10 cellular contexts compared by ENCODE assay signal in genomic region chr7:105354383-105354782, GRCh38. TPM values are rescaled to one million over a fixed set of nuclear protein-coding genes. Genes with fewer than 3 reads are reported as not detected.
DNase-seq lines count a peak whose midpoint lies in the region; ATAC-seq and TF ChIP-seq lines count a peak whose summit lies in the region.
"Had no signal": no experiment of that assay in that cellular context is flagged by ENCODE, and none has a peak within 500 bp of the region (broad histone marks: within the 10 kb centered on the region; RNA-seq: fewer than 3 reads in every experiment).

No MANE protein-coding gene starts in this region.

- H3K27me3 ChIP-seq in CD8-positive, alpha-beta memory T cell (ENCODE audit: insufficient read depth, low read length, poor library complexity, severe bottlenecking): no peaks in the 10 kb centered on the region
- H3K27me3 ChIP-seq in osteoblast (ENCODE audit: insufficient read depth, low read length): no peaks in the 10 kb centered on the region

- POLR2A ChIA-PET in CD8-positive, alpha-beta memory T cell (lab: Charles Lee): interaction anchor here (1.0 kb wide), 1 partner anchor 34 kb away, joined by 3 read pairs; the partner anchor contains the start of gene SRPK2

- H3K79me2 ChIP-seq in osteoblast (ENCODE audit: insufficient read depth, low read length): peaks cover 81% of the 10 kb centered on the region

- no peak for ATAC-seq in central memory CD8-positive, alpha-beta T cell (replicated peaks; ENCODE audit: extremely low read depth, poor library complexity, severe bottlenecking)
- ATAC-seq in HG02798 (IDR thresholded peaks at IDR 0.05; ENCODE audit: poor library complexity, unreplicated experiment) (no peak), HG03097 (IDR thresholded peaks at IDR 0.05; ENCODE audit: low FRiP score, unreplicated experiment) (no peak), GM18502 (IDR thresholded peaks at IDR 0.05; ENCODE audit: poor library complexity, unreplicated experiment) (no peak)

- H3K9me3 ChIP-seq in CD8-positive, alpha-beta memory T cell (ENCODE audit: low read length): no peaks in the 10 kb centered on the region
- H3K9me3 ChIP-seq in osteoblast (ENCODE audit: low read depth, low read length): no peaks in the 10 kb centered on the region

- H3K4me2 ChIP-seq in osteoblast (ENCODE audit: insufficient read depth, low read length): no peak overlapping the region

- H3K27me3 Mint-ChIP-seq in CD8-positive, alpha-beta memory T cell: no peaks in the 10 kb centered on the region
- H3K27me3 Mint-ChIP-seq in central memory CD8-positive, alpha-beta T cell: no peaks in the 10 kb centered on the region

- peaks cover 63% of the 10 kb centered on the region for H3K4me1 ChIP-seq in CD8-positive, alpha-beta memory T cell (ENCODE audit: insufficient read depth, low read length)
- H3K4me1 ChIP-seq in osteoblast (ENCODE audit: insufficient read depth, low read length): peaks cover 33% of the 10 kb centered on the region

- H3K9me3 Mint-ChIP-seq in CD8-positive, alpha-beta memory T cell: no peaks in the 10 kb centered on the region
- H3K9me3 Mint-ChIP-seq in central memory CD8-positive, alpha-beta T cell: no peaks in the 10 kb centered on the region

- CTCF ChIA-PET in CD8-positive, alpha-beta memory T cell (lab: Charles Lee): no interaction called here

- peak overlapping the region in 6 of 7 donors; percentile 61 to 84 (median 75) for H3K4me3 Mint-ChIP-seq in CD8-positive, alpha-beta memory T cell
- peak overlapping the region; percentile 66 for H3K4me3 Mint-ChIP-seq in central memory CD8-positive, alpha-beta T cell

- H3K27ac Mint-ChIP-seq in CD8-positive, alpha-beta memory T cell: peak overlapping the region; percentile 72 to 96 (median 92)
- peak overlapping the region; percentile 88 for H3K27ac Mint-ChIP-seq in central memory CD8-positive, alpha-beta T cell (ENCODE audit: low read depth)

- H3K36me3 Mint-ChIP-seq in CD8-positive, alpha-beta memory T cell: no peaks in the 10 kb centered on the region
- no peaks in the 10 kb centered on the region for H3K36me3 Mint-ChIP-seq in central memory CD8-positive, alpha-beta T cell (ENCODE audit: insufficient read depth)

- TF ChIP-seq CTCF in osteoblast (IDR thresholded peaks at IDR 0.05; ENCODE audit: extremely low read depth, low read depth, low read length): no peak

- H3K4me3 ChIP-seq in CD8-positive, alpha-beta memory T cell (ENCODE audit: low read length): no peak overlapping the region
- no peak overlapping the region for H3K4me3 ChIP-seq in osteoblast (ENCODE audit: insufficient read depth, low read length)

- H3K4me1 Mint-ChIP-seq in CD8-positive, alpha-beta memory T cell: peaks cover 54 to 76% (median 76%) of the 10 kb centered on the region in 3 donors
- peaks cover 63% of the 10 kb centered on the region for H3K4me1 Mint-ChIP-seq in central memory CD8-positive, alpha-beta T cell

- peaks cover 45% of the 10 kb centered on the region for H4K20me1 ChIP-seq in osteoblast (ENCODE audit: insufficient read depth, low read length)

- peak overlapping the region; percentile 30 for H3K27ac ChIP-seq in CD8-positive, alpha-beta memory T cell (ENCODE audit: low read depth, low read length)
- H3K27ac ChIP-seq in osteoblast (ENCODE audit: low read depth, low read length): peak overlapping the region; percentile 80

- no peak overlapping the region for H2AFZ ChIP-seq in osteoblast (ENCODE audit: low read length)

- no peak for DNase-seq in CD8-positive, alpha-beta memory T cell
- DNase-seq in NCI-H2107 (lab: John Stamatoyannopoulos, UW) (peak; percentile 12), osteoblast (ENCODE audit: insufficient read length, low spot score, missing footprints) (no peak), NK-92 (lab: John Stamatoyannopoulos, UW; ENCODE audit: unreplicated experiment) (no peak)
- no peak for DNase-seq in central memory CD8-positive, alpha-beta T cell (ENCODE audit: low spot score in 2 of 2)
- DNase-seq: NCI-H1417 treated with DMSO at 0.1 percent for 48 hours; stimulated activated naive CD4-positive, alpha-beta T cell had no signal

- H3K36me3 ChIP-seq in CD8-positive, alpha-beta memory T cell (ENCODE audit: insufficient read depth, low read length): no peaks in the 10 kb centered on the region
- no peaks in the 10 kb centered on the region for H3K36me3 ChIP-seq in osteoblast (ENCODE audit: insufficient read depth, low read length)

RNA-seq across cellular contexts. Expression of gene SRPK2, which starts 34.3 kb away (rescaled TPM):
- 10 to 100 TPM; 40.8 to 41.3 TPM for total RNA-seq in CD8-positive, alpha-beta memory T cell
- 59.5 TPM for polyA plus RNA-seq in CD8-positive, alpha-beta memory T cell
- total RNA-seq in osteoblast: 81.0 and 82.2 TPM in 2 replicates
